15 cellular contexts compared by ENCODE assay signal in the genomic region with DNA sequence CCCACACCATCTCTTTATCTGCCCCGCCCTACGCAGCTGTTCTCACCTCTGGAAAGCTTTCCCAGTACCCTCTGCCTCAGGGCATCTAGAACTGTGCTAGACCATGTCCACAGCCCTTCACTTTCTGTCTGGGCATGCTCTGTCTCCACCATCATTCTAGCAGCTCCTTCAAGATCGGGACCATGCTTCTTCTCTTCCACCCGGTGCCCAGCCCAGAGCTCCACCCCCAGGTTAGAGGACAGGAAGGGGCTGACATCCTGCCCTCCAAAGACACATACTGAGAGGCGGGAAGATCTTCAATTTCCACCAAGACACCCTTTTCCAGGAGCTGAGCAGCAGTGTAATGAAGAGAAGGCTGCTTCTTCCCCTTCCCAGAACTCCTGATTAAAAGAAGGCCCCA. TPM values are rescaled to one million over a fixed set of nuclear protein-coding genes. Genes with fewer than 3 reads are reported as not detected.
"Had no signal": no experiment of that assay in that cellular context is flagged by ENCODE, and none has a peak within 500 bp of the region (broad histone marks: within the 10 kb centered on the region; RNA-seq: fewer than 3 reads in every experiment).

No MANE protein-coding gene starts in this region.

- FAIRE-seq: small intestine had no signal

- H3K27ac Mint-ChIP-seq: activated T-cell treated with anti-CD3 and anti-CD28 coated beads, Interleukin-2, amount 50 U/mL, for 24 hours; type B pancreatic cell had no signal

- H3K27me3 Mint-ChIP-seq: activated T-cell treated with anti-CD3 and anti-CD28 coated beads, Interleukin-2, amount 50 U/mL, for 24 hours; effector memory CD8-positive, alpha-beta T cell; type B pancreatic cell had no signal

- H3K4me1 ChIP-seq: SJSA1 had no signal

- H3K4me3 ChIP-seq: SJSA1 had no signal

- H3K9me3 ChIP-seq: SJSA1 had no signal

- ATAC-seq: effector memory CD8-positive, alpha-beta T cell; right cardiac atrium had no signal

- H3K27ac ChIP-seq: SJSA1, WERI-Rb-1 had no signal

- DNase-seq: activated CD4-positive, alpha-beta T cell treated with anti-CD3 and anti-CD28 coated beads for 4 hours; activated gamma-delta T cell; activated T-cell treated with anti-CD3 and anti-CD28 coated beads, Interleukin-2, amount 50 U/mL, for 24 hours; central memory CD4-positive, alpha-beta T cell; cortex of kidney; effector memory CD8-positive, alpha-beta T cell; hypothalamus; posterior cingulate gyrus; right cardiac atrium; small intestine; substantia nigra; SW 1271 had no signal

- H3K9me3 Mint-ChIP-seq: activated T-cell treated with anti-CD3 and anti-CD28 coated beads, Interleukin-2, amount 50 U/mL, for 24 hours; effector memory CD8-positive, alpha-beta T cell; type B pancreatic cell had no signal

- H3K27me3 ChIP-seq: SJSA1 had no signal

- H3K4me3 Mint-ChIP-seq: activated T-cell treated with anti-CD3 and anti-CD28 coated beads, Interleukin-2, amount 50 U/mL, for 24 hours; type B pancreatic cell had no signal

RNA-seq across cellular contexts. Expression of a gene that starts 51.3 kb away (rescaled TPM):
- total RNA-seq: right cardiac atrium, SJSA1 had no signal
- polyA plus RNA-seq: right cardiac atrium had no signal
